9 cellular contexts compared by ENCODE assay signal in the genomic region with DNA sequence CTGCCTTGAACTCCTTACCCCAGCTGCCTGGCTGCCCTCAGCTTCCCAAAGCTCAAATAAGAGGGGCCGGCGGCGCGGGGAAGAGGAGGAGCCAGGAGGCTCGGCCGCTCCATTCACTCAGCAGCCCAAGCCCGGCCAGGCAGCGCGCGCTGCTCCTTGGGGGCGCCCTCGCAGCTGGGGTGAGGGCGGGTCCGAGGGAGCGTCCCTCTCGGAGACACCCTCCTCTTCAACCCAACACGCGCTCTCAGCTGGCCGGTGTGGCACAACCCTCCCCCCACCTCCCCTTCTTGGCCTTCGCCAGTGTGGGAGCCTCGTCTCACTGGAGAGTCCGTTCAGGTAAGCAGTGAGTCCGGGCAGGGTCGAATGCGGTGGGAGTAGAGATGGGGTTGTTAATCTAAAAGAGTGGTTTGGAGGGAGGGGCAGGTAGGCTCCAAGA. TPM values are rescaled to one million over a fixed set of nuclear protein-coding genes. Genes with fewer than 3 reads are reported as not detected.
DNase-seq lines count a peak whose midpoint lies in the region; ATAC-seq and TF ChIP-seq lines count a peak whose summit lies in the region.
"Had no signal": no experiment of that assay in that cellular context is flagged by ENCODE, and none has a peak within 500 bp of the region (broad histone marks: within the 10 kb centered on the region; RNA-seq: fewer than 3 reads in every experiment).

A gene (minus strand): TSS at position 29 of the 436 bp plus-strand sequence.

- H3K36me3 ChIP-seq in muscle layer of duodenum (ENCODE audit: control insufficient read depth in 1 of 2, insufficient read depth in 2 of 2, low read length in 2 of 2), result no peaks in the 10 kb centered on the region

- no peaks in the 10 kb centered on the region for H3K9me3 Mint-ChIP-seq in CD4-positive, alpha-beta T cell

- DNase-seq in CD4-positive, alpha-beta T cell, result no peak
- peak; percentile 79 for DNase-seq in Kasumi-1 (lab: John Stamatoyannopoulos, UW)
- peak; percentile 61 to 86 for DNase-seq in cardiac fibroblast (ENCODE audit: low read depth in 2 of 2)
- DNase-seq in foreskin fibroblast, result no peak
- DNase-seq in dedifferentiated amniotic fluid mesenchymal stem cell (ENCODE audit: extremely low spot score), result no peak
- no peak for DNase-seq in activated effector memory CD4-positive, alpha-beta T cell treated with Interleukin-2 at 50 U/mL for 16 hours
- DNase-seq in NCI-H446 (lab: John Stamatoyannopoulos, UW), result no peak
- DNase-seq: stimulated activated CD8-positive, alpha-beta memory T cell treated with anti-CD3 and anti-CD28 coated beads, Interleukin-4, amount 100 ng/mL, for 48 hours had no signal

- CTCF ChIA-PET in CD4-positive, alpha-beta T cell (lab: Charles Lee), result no interaction called here

- peaks cover 0 to 66% of the 10 kb centered on the region in 2 donors for H3K4me1 ChIP-seq in muscle layer of duodenum (ENCODE audit: control insufficient read depth in 1 of 2, insufficient read depth in 2 of 2, low read length in 2 of 2)

- no peak for ATAC-seq in CD4-positive, alpha-beta T cell (ENCODE audit: poor library complexity)

- no peak for TF ChIP-seq CTCF in CD4-positive, alpha-beta T cell (IDR thresholded peaks at IDR 0.05)
- TF ChIP-seq CTCF in cardiac fibroblast (IDR thresholded peaks at IDR 0.05; ENCODE audit: low read depth, low read length) (no peak), foreskin fibroblast (IDR thresholded peaks at IDR 0.05; ENCODE audit: low read depth, low read length) (no peak)

- peaks cover 86% of the 10 kb centered on the region for H3K27me3 Mint-ChIP-seq in CD4-positive, alpha-beta T cell

- H3K27ac ChIP-seq in CD4-positive, alpha-beta T cell (ENCODE audit: low read depth, low read length), result no peak within 1 kb of the TSS
- H3K27ac ChIP-seq in muscle layer of duodenum (ENCODE audit: low read length), result no peak within 1 kb of the TSS

- peaks cover 51% of the 10 kb centered on the region for H3K4me1 Mint-ChIP-seq in CD4-positive, alpha-beta T cell (ENCODE audit: low read depth)

- no peak within 1 kb of the TSS for H3K27ac Mint-ChIP-seq in CD4-positive, alpha-beta T cell

- H3K4me3 ChIP-seq in cardiac fibroblast (replicated peaks in 1 of 2; ENCODE audit: low read depth in 2 of 2, low read length in 2 of 2) (peak within 1 kb of the TSS; percentile 62 to 69), muscle layer of duodenum (ENCODE audit: low read depth in 1 of 2, low read length in 2 of 2) (peak within 1 kb of the TSS; percentile 26 to 51), foreskin fibroblast (ENCODE audit: low read depth in 1 of 2, low read length in 2 of 2) (no peak within 1 kb of the TSS)

- intact Hi-C loops in CD4-positive, alpha-beta T cell (cut with DNase I, micrococcal nuclease), result no loop called here

- POLR2A ChIA-PET in CD4-positive, alpha-beta T cell (lab: Charles Lee), result no interaction called here

- no peaks in the 10 kb centered on the region for H3K36me3 Mint-ChIP-seq in CD4-positive, alpha-beta T cell (ENCODE audit: low read depth)

- H3K9me3 ChIP-seq in CD4-positive, alpha-beta T cell (ENCODE audit: control insufficient read depth, low read length), result no peaks in the 10 kb centered on the region
- no peaks in the 10 kb centered on the region for H3K9me3 ChIP-seq in muscle layer of duodenum (ENCODE audit: control insufficient read depth in 1 of 2, low read length in 2 of 2)

- peaks cover 91% of the 10 kb centered on the region for H3K27me3 ChIP-seq in CD4-positive, alpha-beta T cell (ENCODE audit: control insufficient read depth, insufficient read depth, low read length)
- H3K27me3 ChIP-seq in muscle layer of duodenum (ENCODE audit: low read depth, low read length), result peaks cover 87% of the 10 kb centered on the region

- H3K4me3 Mint-ChIP-seq in CD4-positive, alpha-beta T cell, result peak within 1 kb of the TSS; percentile 34

RNA-seq across cellular contexts. Expression of the gene that starts here (rescaled TPM):
- not detected for total RNA-seq in CD4-positive, alpha-beta T cell

Comparison
In these comparisons a context has a peak if more than half of its experiments do, and no peak if none do; other contexts are left out.
1. DNase-seq: peak in Kasumi-1 (2 of 2) and cardiac fibroblast (2 of 2); none in CD4-positive, alpha-beta T cell (0 of 10), foreskin fibroblast (0 of 2), dedifferentiated amniotic fluid mesenchymal stem cell (single experiment), activated effector memory CD4-positive, alpha-beta T cell treated with Interleukin-2 at 50 U/mL for 16 hours (single experiment) and NCI-H446 (0 of 2).
2. H3K4me3 ChIP-seq: peak in cardiac fibroblast (2 of 2) and muscle layer of duodenum (2 of 2); none in foreskin fibroblast (0 of 2).